In the genomic region with DNA sequence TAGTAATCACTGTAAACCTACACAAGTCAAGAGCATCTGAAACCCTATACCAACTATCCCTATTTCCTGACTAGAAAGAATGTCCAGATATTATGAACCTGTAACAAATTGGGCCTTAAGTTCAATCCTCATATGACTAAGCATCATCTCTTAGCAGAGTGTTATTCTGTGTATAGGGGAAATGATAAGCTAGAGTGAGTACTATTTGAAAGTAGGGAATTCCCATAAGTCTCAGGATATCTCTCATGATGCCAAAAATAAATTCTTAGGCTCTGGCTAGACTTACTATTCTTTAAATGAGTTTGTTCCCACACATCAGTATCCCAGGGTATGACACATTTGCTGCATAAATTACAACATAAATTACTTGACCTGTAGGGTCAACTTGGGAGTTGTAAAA, we compare ENCODE assay signal across 14 cellular contexts. TPM values are rescaled to one million over a fixed set of nuclear protein-coding genes. Genes with fewer than 3 reads are reported as not detected.
A peak's percentile ranks its signal among the peaks of the same experiment; 100 is the strongest.
DNase-seq lines count a peak whose midpoint lies in the region; ATAC-seq and TF ChIP-seq lines count a peak whose summit lies in the region.
"Had no signal": no experiment of that assay in that cellular context is flagged by ENCODE, and none has a peak within 500 bp of the region (broad histone marks: within the 10 kb centered on the region; RNA-seq: fewer than 3 reads in every experiment).

No MANE protein-coding gene starts in this region.

- H3K4me1 Mint-ChIP-seq in activated naive CD4-positive, alpha-beta T cell treated with anti-CD3 and anti-CD28 coated beads for 36 hours (ENCODE audit: low read depth): peaks cover 15% of the 10 kb centered on the region
- H3K4me1 Mint-ChIP-seq in activated naive CD8-positive, alpha-beta T cell treated with anti-CD3 and anti-CD28 coated beads for 36 hours: peaks cover 11% of the 10 kb centered on the region
- H3K4me1 Mint-ChIP-seq in stimulated activated effector memory CD8-positive, alpha-beta T cell treated with anti-CD3 and anti-CD28 coated beads, Interleukin-12 subunit alpha, Interleukin-12 subunit beta, amount 100 ng/mL, for 72 hours: no peaks in the 10 kb centered on the region

- no peak overlapping the region for H3K4me3 Mint-ChIP-seq in activated naive CD4-positive, alpha-beta T cell treated with anti-CD3 and anti-CD28 coated beads for 36 hours
- no peak overlapping the region for H3K4me3 Mint-ChIP-seq in activated naive CD8-positive, alpha-beta T cell treated with anti-CD3 and anti-CD28 coated beads for 36 hours
- no peak overlapping the region for H3K4me3 Mint-ChIP-seq in stimulated activated effector memory CD8-positive, alpha-beta T cell treated with anti-CD3 and anti-CD28 coated beads, Interleukin-12 subunit alpha, Interleukin-12 subunit beta, amount 100 ng/mL, for 72 hours

- no peaks in the 10 kb centered on the region for H3K9me3 Mint-ChIP-seq in activated naive CD4-positive, alpha-beta T cell treated with anti-CD3 and anti-CD28 coated beads for 36 hours
- no peaks in the 10 kb centered on the region for H3K9me3 Mint-ChIP-seq in activated naive CD8-positive, alpha-beta T cell treated with anti-CD3 and anti-CD28 coated beads for 36 hours
- no peaks in the 10 kb centered on the region for H3K9me3 Mint-ChIP-seq in stimulated activated effector memory CD8-positive, alpha-beta T cell treated with anti-CD3 and anti-CD28 coated beads, Interleukin-12 subunit alpha, Interleukin-12 subunit beta, amount 100 ng/mL, for 72 hours

- CTCF ChIA-PET in activated naive CD4-positive, alpha-beta T cell treated with anti-CD3 and anti-CD28 coated beads for 36 hours (lab: Charles Lee): no interaction called here

- intact Hi-C loops in activated naive CD4-positive, alpha-beta T cell treated with anti-CD3 and anti-CD28 coated beads for 36 hours (cut with micrococcal nuclease): loop anchor here (1.0 kb wide), 1 partner anchor 24 kb away; no protein-coding TSS in a partner anchor
- intact Hi-C loops in dorsolateral prefrontal cortex (cut with DNase I): no loop called here

- no peak for TF ChIP-seq CTCF in dorsolateral prefrontal cortex (IDR thresholded peaks at IDR 0.05 in 54 of 56, conservative IDR thresholded peaks at IDR 0.05 in 2 of 56; ENCODE audit: low read depth in 1 of 56, partially characterized antibody in 56 of 56)

- H3K27ac Mint-ChIP-seq in activated naive CD4-positive, alpha-beta T cell treated with anti-CD3 and anti-CD28 coated beads for 36 hours: peak overlapping the region; percentile 51
- peak overlapping the region; percentile 73 for H3K27ac Mint-ChIP-seq in activated naive CD8-positive, alpha-beta T cell treated with anti-CD3 and anti-CD28 coated beads for 36 hours
- H3K27ac Mint-ChIP-seq in stimulated activated effector memory CD8-positive, alpha-beta T cell treated with anti-CD3 and anti-CD28 coated beads, Interleukin-12 subunit alpha, Interleukin-12 subunit beta, amount 100 ng/mL, for 72 hours: peak overlapping the region; percentile 78

- no peaks in the 10 kb centered on the region for H3K27me3 ChIP-seq in dorsolateral prefrontal cortex

- ATAC-seq in HG02759 (IDR thresholded peaks at IDR 0.05; ENCODE audit: unreplicated experiment): peak; percentile 60
- ATAC-seq in stimulated activated effector memory CD8-positive, alpha-beta T cell treated with anti-CD3 and anti-CD28 coated beads, Interleukin-12 subunit alpha, Interleukin-12 subunit beta, amount 100 ng/mL, for 72 hours: peak; percentile 85
- ATAC-seq in HG03095 (IDR thresholded peaks at IDR 0.05; ENCODE audit: unreplicated experiment): no peak

- no peak overlapping the region for H3K27ac ChIP-seq in dorsolateral prefrontal cortex
- H3K27ac ChIP-seq: coronary artery had no signal

- H3K36me3 Mint-ChIP-seq in activated naive CD4-positive, alpha-beta T cell treated with anti-CD3 and anti-CD28 coated beads for 36 hours (ENCODE audit: low read depth): peaks cover 19% of the 10 kb centered on the region
- peaks cover 9% of the 10 kb centered on the region for H3K36me3 Mint-ChIP-seq in activated naive CD8-positive, alpha-beta T cell treated with anti-CD3 and anti-CD28 coated beads for 36 hours
- H3K36me3 Mint-ChIP-seq in stimulated activated effector memory CD8-positive, alpha-beta T cell treated with anti-CD3 and anti-CD28 coated beads, Interleukin-12 subunit alpha, Interleukin-12 subunit beta, amount 100 ng/mL, for 72 hours: peaks cover 100% of the 10 kb centered on the region

- H3K27me3 Mint-ChIP-seq in activated naive CD4-positive, alpha-beta T cell treated with anti-CD3 and anti-CD28 coated beads for 36 hours (ENCODE audit: low read depth): no peaks in the 10 kb centered on the region
- H3K27me3 Mint-ChIP-seq in activated naive CD8-positive, alpha-beta T cell treated with anti-CD3 and anti-CD28 coated beads for 36 hours: no peaks in the 10 kb centered on the region

- no peak for DNase-seq in activated naive CD4-positive, alpha-beta T cell treated with anti-CD3 and anti-CD28 coated beads for 36 hours
- DNase-seq in activated naive CD4-positive, alpha-beta T cell treated with Interleukin-2 at 50 U/mL for 16 hours: no peak
- no peak for DNase-seq in activated naive CD8-positive, alpha-beta T cell treated with anti-CD3 and anti-CD28 coated beads for 36 hours
- DNase-seq in stimulated activated effector memory CD8-positive, alpha-beta T cell treated with anti-CD3 and anti-CD28 coated beads, Interleukin-12 subunit alpha, Interleukin-12 subunit beta, amount 100 ng/mL, for 72 hours (ENCODE audit: low spot score in 2 of 2): no peak
- no peak for DNase-seq in DMS153 treated with DMSO at 0.1 percent for 48 hours (lab: John Stamatoyannopoulos, UW; ENCODE audit: unreplicated experiment)
- DNase-seq in dorsolateral prefrontal cortex: no peak
- DNase-seq: activated effector memory CD4-positive, alpha-beta T cell treated with Interleukin-2 at 50 U/mL for 16 hours; DND-41; midbrain; SK-N-SH; stimulated activated CD4-positive, alpha-beta T cell treated with anti-CD3 and anti-CD28 coated beads, Interleukin-1b, Interleukin-23, amount 100 ng/mL, for 48 hours had no signal

- no peak overlapping the region for H3K4me3 ChIP-seq in dorsolateral prefrontal cortex
- H3K4me3 ChIP-seq: coronary artery had no signal

RNA-seq across cellular contexts. Expression of a gene that starts 15.3 kb away (rescaled TPM):
- 10 to 100 TPM; 48.8 to 50.4 TPM for total RNA-seq in activated naive CD4-positive, alpha-beta T cell treated with anti-CD3 and anti-CD28 coated beads for 36 hours
- 10 to 100 TPM; 69.4 to 70.4 TPM for total RNA-seq in activated naive CD8-positive, alpha-beta T cell treated with anti-CD3 and anti-CD28 coated beads for 36 hours
- total RNA-seq in dorsolateral prefrontal cortex: 10 to 100 TPM; 15.4 to 40.1 (median 29.3) TPM

RNA-seq across cellular contexts. Expression of a gene that starts 15.5 kb away (rescaled TPM):
- 100 to 1,000 TPM; 148 to 151 TPM for total RNA-seq in activated naive CD4-positive, alpha-beta T cell treated with anti-CD3 and anti-CD28 coated beads for 36 hours
- total RNA-seq in activated naive CD8-positive, alpha-beta T cell treated with anti-CD3 and anti-CD28 coated beads for 36 hours: 100 to 1,000 TPM; 106 to 111 TPM
- 100 to 1,000 TPM in 105 of 120 experiments, 10 to 100 TPM in 15; 67.8 to 191 (median 127) TPM for total RNA-seq in dorsolateral prefrontal cortex

RNA-seq across cellular contexts. Expression of a gene that starts 26.4 kb away (rescaled TPM):
- 10 to 100 TPM; 89.2 to 90.0 TPM for total RNA-seq in activated naive CD4-positive, alpha-beta T cell treated with anti-CD3 and anti-CD28 coated beads for 36 hours
- 10 to 100 TPM; 94.2 to 95.7 TPM for total RNA-seq in activated naive CD8-positive, alpha-beta T cell treated with anti-CD3 and anti-CD28 coated beads for 36 hours
- 10 to 100 TPM in 96 of 120 experiments, 1 to 10 TPM in 24; 4.3 to 34.8 (median 14.3) TPM for total RNA-seq in dorsolateral prefrontal cortex
